ENCODE assay signal across 11 cellular contexts in genomic region chr20:31566332-31566657, GRCh38. TPM values are rescaled to one million over a fixed set of nuclear protein-coding genes. Genes with fewer than 3 reads are reported as not detected.
A peak's percentile ranks its signal among the peaks of the same experiment; 100 is the strongest.
DNase-seq lines count a peak whose midpoint lies in the region; ATAC-seq and TF ChIP-seq lines count a peak whose summit lies in the region.
"Had no signal": no experiment of that assay in that cellular context is flagged by ENCODE, and none has a peak within 500 bp of the region (broad histone marks: within the 10 kb centered on the region; RNA-seq: fewer than 3 reads in every experiment).

No MANE protein-coding gene starts in this region.

- peak overlapping the region; percentile 88 for H3K27ac Mint-ChIP-seq in activated T-cell treated with anti-CD3 and anti-CD28 coated beads, Interleukin-2, amount 50 U/mL, for 24 hours

- peaks cover 39% of the 10 kb centered on the region for H3K4me1 Mint-ChIP-seq in activated T-cell treated with anti-CD3 and anti-CD28 coated beads, Interleukin-2, amount 50 U/mL, for 24 hours (ENCODE audit: low read depth)

- ATAC-seq in HG03196 (IDR thresholded peaks at IDR 0.05; ENCODE audit: unreplicated experiment), result no peak
- ATAC-seq: upper lobe of right lung had no signal

- peaks cover 96% of the 10 kb centered on the region for H3K36me3 Mint-ChIP-seq in activated T-cell treated with anti-CD3 and anti-CD28 coated beads, Interleukin-2, amount 50 U/mL, for 24 hours (ENCODE audit: low read depth)

- no peak overlapping the region for H3K4me3 Mint-ChIP-seq in activated T-cell treated with anti-CD3 and anti-CD28 coated beads, Interleukin-2, amount 50 U/mL, for 24 hours
- H3K4me3 Mint-ChIP-seq: activated naive CD8-positive, alpha-beta T cell treated with anti-CD3 and anti-CD28 coated beads, Interleukin-2, amount 10 ng/mL, durations not matched to agents 7 days and 5 days had no signal

- peaks cover 0 to 36% (median 0%) of the 10 kb centered on the region in 4 donors for H3K4me1 ChIP-seq in Peyer's patch
- peaks cover 2 to 18% of the 10 kb centered on the region in 2 donors for H3K4me1 ChIP-seq in esophagus (ENCODE audit: control insufficient read depth in 2 of 2, insufficient read depth in 2 of 2, low read length in 1 of 2)
- H3K4me1 ChIP-seq in stomach, result peaks cover 38 to 77% (median 46%) of the 10 kb centered on the region in 4 donors

- TF ChIP-seq CTCF in Peyer's patch (IDR thresholded peaks at IDR 0.05) (no peak), stomach (IDR thresholded peaks at IDR 0.05) (no peak)

- H3K27ac ChIP-seq in Peyer's patch (peak overlapping the region in 3 of 4 donors; percentile 55 to 83 (median 75)), esophagus (ENCODE audit: low read depth in 2 of 2, low read length in 1 of 2) (peak overlapping the region; percentile 93 to 99), stomach (peak overlapping the region; percentile 55 to 95 (median 77))
- H3K27ac ChIP-seq: upper lobe of right lung had no signal

- DNase-seq in activated T-cell treated with anti-CD3 and anti-CD28 coated beads, Interleukin-2, amount 50 U/mL, for 24 hours, result no peak
- no peak for DNase-seq in activated T-cell treated with anti-CD3 and anti-CD28 coated beads for 4 hours
- DNase-seq in Peyer's patch, result no peak
- DNase-seq in stomach, result no peak
- DNase-seq in T-helper 2 cell, result no peak
- no peak for DNase-seq in NCI-H1048 (lab: John Stamatoyannopoulos, UW)
- DNase-seq: activated naive CD8-positive, alpha-beta T cell treated with anti-CD3 and anti-CD28 coated beads, Interleukin-2, amount 10 ng/mL, durations not matched to agents 7 days and 5 days; KG1; upper lobe of right lung had no signal

- WGBS in esophagus, 2 donors, result 60 to 92% methylated on average over 1 of the region's 1 CpG
- 75 to 97% (median 86%) methylated on average over 1 of the region's 1 CpG; no CpG with 5 or more reads in 1 of the 5 donors for WGBS in stomach, 5 donors

- H3K27me3 ChIP-seq in Peyer's patch, result no peaks in the 10 kb centered on the region
- H3K27me3 ChIP-seq in esophagus (ENCODE audit: control insufficient read depth in 1 of 2, insufficient read depth in 2 of 2, low read length in 2 of 2), result no peaks in the 10 kb centered on the region
- no peaks in the 10 kb centered on the region for H3K27me3 ChIP-seq in stomach
- H3K27me3 ChIP-seq: upper lobe of right lung had no signal

- no peak for TF ChIP-seq EP300 in stomach (IDR thresholded peaks at IDR 0.05)

- H3K9me3 ChIP-seq in Peyer's patch, result no peaks in the 10 kb centered on the region
- H3K9me3 ChIP-seq in esophagus (ENCODE audit: control insufficient read depth in 2 of 2, insufficient read depth in 1 of 2, low read depth in 1 of 2, low read length in 1 of 2), result no peaks in the 10 kb centered on the region
- no peaks in the 10 kb centered on the region for H3K9me3 ChIP-seq in stomach
- H3K9me3 ChIP-seq: upper lobe of right lung had no signal

- TF ChIP-seq POLR2A in Peyer's patch (IDR thresholded peaks at IDR 0.05) (no peak), stomach (IDR thresholded peaks at IDR 0.05) (no peak)

- no peaks in the 10 kb centered on the region for H3K27me3 Mint-ChIP-seq in activated T-cell treated with anti-CD3 and anti-CD28 coated beads, Interleukin-2, amount 50 U/mL, for 24 hours
- H3K27me3 Mint-ChIP-seq: activated naive CD8-positive, alpha-beta T cell treated with anti-CD3 and anti-CD28 coated beads, Interleukin-2, amount 10 ng/mL, durations not matched to agents 7 days and 5 days had no signal

- no peaks in the 10 kb centered on the region for H3K9me3 Mint-ChIP-seq in activated T-cell treated with anti-CD3 and anti-CD28 coated beads, Interleukin-2, amount 50 U/mL, for 24 hours
- H3K9me3 Mint-ChIP-seq: activated naive CD8-positive, alpha-beta T cell treated with anti-CD3 and anti-CD28 coated beads, Interleukin-2, amount 10 ng/mL, durations not matched to agents 7 days and 5 days had no signal

- intact Hi-C loops in stomach (cut with DNase I; ENCODE audit: low total_unique reads), result loop anchor here (5.0 kb wide), 1 partner anchor 46 kb away; no protein-coding TSS in a partner anchor

- H3K4me3 ChIP-seq in Peyer's patch (no peak overlapping the region), esophagus (ENCODE audit: low read depth in 1 of 2, low read length in 2 of 2) (peak overlapping the region; percentile 24 to 36), stomach (peak overlapping the region in 1 of 4 donors; percentile 9)
- H3K4me3 ChIP-seq: upper lobe of right lung had no signal

- H3K36me3 ChIP-seq in Peyer's patch, result peaks cover 0 to 34% (median 0%) of the 10 kb centered on the region in 3 donors
- H3K36me3 ChIP-seq in esophagus (ENCODE audit: control insufficient read depth in 2 of 2, insufficient read depth in 2 of 2, low read length in 1 of 2), result peaks cover 5 to 29% of the 10 kb centered on the region in 2 donors
- H3K36me3 ChIP-seq in stomach, result peaks cover 42 to 89% (median 85%) of the 10 kb centered on the region in 4 donors

RNA-seq across cellular contexts. Expression of gene ID1, which starts 38.8 kb away (rescaled TPM):
- 100 to 1,000 TPM; 408 to 760 (median 570) TPM for total RNA-seq in Peyer's patch
- 100 to 1,000 TPM; 158 to 489 TPM for polyA plus RNA-seq in esophagus
- total RNA-seq in stomach, result 100 to 1,000 TPM; 315 to 475 (median 378) TPM
- 100 to 1,000 TPM; 168 to 585 (median 350) TPM for polyA plus RNA-seq in stomach

RNA-seq across cellular contexts. Expression of gene HM13, which starts 52.1 kb away (rescaled TPM):
- total RNA-seq in Peyer's patch (10 to 100 TPM; 38.9 to 97.4 (median 56.3) TPM), stomach (100 to 1,000 TPM in 1 of 5 donors, 10 to 100 TPM in 4; 10.7 to 103 (median 56.9) TPM)
- polyA plus RNA-seq in esophagus (100 to 1,000 TPM; 167 to 272 TPM), stomach (100 to 1,000 TPM; 119 to 181 (median 165) TPM)

Comparison
In these comparisons a context has a peak if more than half of its experiments do, and no peak if none do; other contexts are left out.
1. H3K4me3 ChIP-seq: peak in esophagus (2 of 2); none in Peyer's patch (0 of 4).
2. Peak in every context shown above with its lines, with median percentiles within 50 percentile points of each other: H3K27ac ChIP-seq.